In genomic region chr12:116099664-116100432, GRCh38 we compare ENCODE assay signal across 1 cellular context.
TF ChIP-seq lines count a peak whose summit lies in the region.

No MANE protein-coding gene starts in this region.

TF ChIP-seq in H1, 55 proteins besides CTCF, POLR2A, EP300 and RAD21:
- TF ChIP-seq CHD7 (IDR thresholded peaks at IDR 0.05; ENCODE audit: insufficient replicate concordance, low read length) (no peak), ATF3 (IDR thresholded peaks at IDR 0.05; ENCODE audit: insufficient read depth, low read depth, low read length) (no peak), NRF1 (IDR thresholded peaks at IDR 0.05; ENCODE audit: low read depth, low read length) (no peak), SIN3A (conservative IDR thresholded peaks at IDR 0.05 in 1 of 2, IDR thresholded peaks at IDR 0.05 in 1 of 2; ENCODE audit: low read depth in 1 of 2, low read length in 2 of 2) (no peak), ZNF274 (IDR thresholded peaks at IDR 0.05; ENCODE audit: borderline replicate concordance, extremely low read depth, low read length) (no peak), EZH2 (IDR thresholded peaks at IDR 0.05; ENCODE audit: low read depth, low read length, severe bottlenecking) (no peak), BRCA1 (IDR thresholded peaks at IDR 0.05; ENCODE audit: low read depth, low read length) (no peak), TEAD4 (IDR thresholded peaks at IDR 0.05; ENCODE audit: low read depth, low read length) (no peak)
